1 cellular context compared by ENCODE assay signal in the genomic region with DNA sequence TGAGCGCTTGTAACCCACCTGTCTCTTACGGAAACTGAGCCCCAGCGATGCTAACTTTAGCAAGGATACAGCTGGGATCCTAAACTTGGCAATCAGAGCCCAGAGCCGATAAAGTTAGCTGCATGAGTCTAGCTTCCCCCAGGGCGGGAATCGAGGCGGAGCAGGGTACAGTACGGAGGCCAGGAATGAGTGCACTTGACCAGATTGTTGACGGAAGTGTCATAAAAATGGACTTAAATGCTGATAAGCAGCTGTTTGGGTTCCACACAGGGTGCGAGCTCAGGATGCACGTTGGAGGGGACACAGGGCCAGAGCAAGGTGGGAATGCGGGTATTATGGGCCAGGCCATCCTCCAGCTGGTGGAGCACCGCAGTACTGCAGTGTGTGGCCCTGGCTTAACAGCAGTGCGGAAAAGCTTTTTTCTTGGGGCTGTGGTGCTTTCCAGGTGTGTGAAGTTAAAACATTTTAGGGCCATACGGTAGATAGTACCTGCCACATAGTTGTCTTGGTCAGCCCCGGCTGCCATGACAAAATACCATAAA.
TF ChIP-seq lines count a peak whose summit lies in the region.

No MANE protein-coding gene starts in this region.

TF ChIP-seq in HepG2, 621 proteins besides CTCF, POLR2A, EP300 and RAD21 (continued from another document):
- peak; percentile 36; the same call in 1 of the 2 replicates for TF ChIP-seq ZC3H4 (CRISPR knock-in tag; IDR thresholded peaks at IDR 0.05; ENCODE audit: borderline replicate concordance)
